In the genomic region with DNA sequence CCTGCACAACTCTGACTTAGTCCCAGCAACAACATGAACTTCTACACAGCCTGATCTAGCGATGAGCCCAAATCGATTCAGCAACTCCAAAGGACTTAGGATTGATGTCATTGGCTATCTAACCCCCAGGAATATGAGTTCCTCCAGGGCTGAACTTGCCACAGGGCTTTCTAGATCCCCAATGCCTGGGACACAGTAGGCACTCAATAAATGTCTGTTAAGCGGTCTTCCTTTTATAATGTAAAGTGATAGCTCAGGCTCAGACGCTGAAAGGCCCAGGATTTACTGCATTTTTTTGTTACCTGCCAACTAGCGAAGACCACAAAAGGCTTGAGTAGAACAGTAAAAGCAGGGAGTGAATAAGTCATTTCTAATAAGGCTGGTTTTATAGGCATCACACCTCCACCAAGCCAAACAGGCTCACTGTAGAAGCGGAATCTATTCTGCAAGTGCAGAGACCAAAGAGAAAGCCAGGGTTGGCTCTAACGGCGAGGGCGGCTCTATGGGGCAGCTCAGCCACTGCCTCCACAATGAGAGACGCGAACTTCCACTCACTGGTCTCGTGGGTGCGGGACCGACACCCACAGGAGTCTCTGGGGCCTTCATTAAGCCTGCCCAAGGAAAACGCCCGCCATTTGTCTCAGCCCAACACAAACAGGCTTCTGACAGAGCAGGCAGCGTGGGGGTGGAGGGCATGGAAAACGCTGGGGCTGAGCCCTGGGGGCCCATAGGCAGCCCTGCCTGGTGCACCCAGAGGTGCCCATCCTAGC, we compare ENCODE assay signal across 1 cellular context.
TF ChIP-seq lines count a peak whose summit lies in the region.

No MANE protein-coding gene starts in this region.

TF ChIP-seq in HepG2, 621 proteins besides CTCF, POLR2A, EP300 and RAD21 (continued from another document):
- TF ChIP-seq AGO2 (optimal IDR thresholded peaks at IDR 0.05; ENCODE audit: low read depth, low read length) (peak; percentile 25), SNRNP70 (IDR thresholded peaks at IDR 0.05; ENCODE audit: low read depth, low read length) (no peak), ZBTB1 (CRISPR knock-in tag; IDR thresholded peaks at IDR 0.05; ENCODE audit: borderline replicate concordance) (no peak), MIER2 (CRISPR knock-in tag; IDR thresholded peaks at IDR 0.05) (no peak), ZNF570 (CRISPR knock-in tag; IDR thresholded peaks at IDR 0.05; ENCODE audit: borderline replicate concordance) (no peak)
